1 cellular context compared by ENCODE assay signal in genomic region chr7:130393095-130393494, GRCh38.
TF ChIP-seq lines count a peak whose summit lies in the region.

No MANE protein-coding gene starts in this region.

TF ChIP-seq in HepG2, 621 proteins besides CTCF, POLR2A, EP300 and RAD21:
- TF ChIP-seq DDIT3 (CRISPR knock-in tag; IDR thresholded peaks at IDR 0.05) (no peak), ZNF670 (CRISPR knock-in tag; IDR thresholded peaks at IDR 0.05; ENCODE audit: borderline replicate concordance) (no peak)
